1 cellular context compared by ENCODE assay signal in genomic region chr1:38559180-38559874, GRCh38.
TF ChIP-seq lines count a peak whose summit lies in the region.

No MANE protein-coding gene starts in this region.

TF ChIP-seq in HepG2, 621 proteins besides CTCF, POLR2A, EP300 and RAD21 (continued from another document):
- TF ChIP-seq ZNF318 (CRISPR knock-in tag; IDR thresholded peaks at IDR 0.05) (no peak), ZNF574 (CRISPR knock-in tag; IDR thresholded peaks at IDR 0.05) (no peak), ZNF547 (CRISPR knock-in tag; IDR thresholded peaks at IDR 0.05) (no peak)
